Comparison of ENCODE assay signal across 8 cellular contexts in the genomic region with DNA sequence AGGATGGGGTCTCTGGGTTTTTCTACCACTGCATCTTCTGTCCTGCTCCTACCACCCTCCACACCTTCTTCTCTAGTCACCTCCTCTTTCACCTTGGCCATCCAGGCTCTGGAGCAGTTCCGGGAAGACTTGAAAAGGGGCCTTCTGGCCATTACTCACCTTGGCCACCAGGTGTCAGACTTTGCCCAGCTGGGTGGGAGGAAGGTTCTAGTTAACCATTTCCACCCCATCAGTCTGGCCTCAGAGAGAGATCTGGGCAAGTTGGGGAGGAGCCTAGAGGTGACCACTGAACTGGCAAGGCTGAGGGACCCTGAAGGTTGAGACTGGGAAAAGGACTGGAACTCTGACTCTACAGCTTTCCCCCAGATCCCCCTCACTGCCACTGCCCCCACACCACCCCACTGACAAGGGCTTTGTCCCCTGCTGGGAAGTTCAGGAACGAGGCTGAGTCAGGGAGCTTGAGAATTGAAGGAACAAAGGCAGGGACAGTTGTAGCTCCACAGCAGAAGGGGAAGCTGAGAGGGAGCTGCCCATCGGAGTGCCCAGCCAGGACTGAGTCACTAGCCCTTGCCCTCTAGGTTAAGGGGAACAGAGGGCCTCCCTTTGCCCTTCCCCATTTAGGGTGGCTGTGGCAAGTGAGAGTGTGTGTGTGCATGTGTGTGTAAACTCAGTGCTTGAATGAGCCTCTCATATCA. TPM values are rescaled to one million over a fixed set of nuclear protein-coding genes. Genes with fewer than 3 reads are reported as not detected.
DNase-seq lines count a peak whose midpoint lies in the region; ATAC-seq and TF ChIP-seq lines count a peak whose summit lies in the region.

No MANE protein-coding gene starts in this region.

- no peak for ATAC-seq in CD4-positive, CD25-positive, alpha-beta regulatory T cell (ENCODE audit: low read depth in 2 of 2)
- no peak for ATAC-seq in GM21360 (IDR thresholded peaks at IDR 0.05; ENCODE audit: unreplicated experiment)

- CTCF ChIA-PET in HEK293T (lab: Yijun Ruan, JAX): interaction anchor here (0.6 to 11.6 kb wide), 4 partner anchors 16 to 32 kb away, joined by 3 to 182 read pairs (median 4); a partner anchor contains a TSS

- peaks cover 45% of the 10 kb centered on the region for H3K4me1 ChIP-seq in CD4-positive, CD25-positive, alpha-beta regulatory T cell (ENCODE audit: control insufficient read depth, insufficient read depth, low read length, poor library complexity, severe bottlenecking)
- peaks cover 52% of the 10 kb centered on the region for H3K4me1 ChIP-seq in mucosa of stomach (ENCODE audit: control insufficient read depth, insufficient read depth, low read length)

- peak overlapping the region; percentile 15 for H3K27ac ChIP-seq in CD4-positive, CD25-positive, alpha-beta regulatory T cell (ENCODE audit: insufficient read depth, low read length, poor library complexity, severe bottlenecking)

- no peaks in the 10 kb centered on the region for H3K36me3 Mint-ChIP-seq in CD4-positive, CD25-positive, alpha-beta regulatory T cell
- H3K36me3 Mint-ChIP-seq in stimulated activated naive CD8-positive, alpha-beta T cell treated with anti-CD3 and anti-CD28 coated beads, Interleukin-15, Interleukin-2, amounts not matched to agents 100 ng/mL and 50 ng/mL, for 24 hours (ENCODE audit: low read depth): no peaks in the 10 kb centered on the region

- H3K4me1 Mint-ChIP-seq in CD4-positive, CD25-positive, alpha-beta regulatory T cell: peaks cover 9 to 47% (median 30%) of the 10 kb centered on the region in 4 donors
- peaks cover 54% of the 10 kb centered on the region for H3K4me1 Mint-ChIP-seq in stimulated activated naive CD8-positive, alpha-beta T cell treated with anti-CD3 and anti-CD28 coated beads, Interleukin-15, Interleukin-2, amounts not matched to agents 100 ng/mL and 50 ng/mL, for 24 hours (ENCODE audit: low read depth)

- peak overlapping the region; percentile 4 to 77 (median 68) for H3K4me3 Mint-ChIP-seq in CD4-positive, CD25-positive, alpha-beta regulatory T cell
- peak overlapping the region; percentile 14 for H3K4me3 Mint-ChIP-seq in stimulated activated naive CD8-positive, alpha-beta T cell treated with anti-CD3 and anti-CD28 coated beads, Interleukin-15, Interleukin-2, amounts not matched to agents 100 ng/mL and 50 ng/mL, for 24 hours

- H3K27me3 Mint-ChIP-seq in CD4-positive, CD25-positive, alpha-beta regulatory T cell: peaks cover 9% of the 10 kb centered on the region
- no peaks in the 10 kb centered on the region for H3K27me3 Mint-ChIP-seq in stimulated activated naive CD8-positive, alpha-beta T cell treated with anti-CD3 and anti-CD28 coated beads, Interleukin-15, Interleukin-2, amounts not matched to agents 100 ng/mL and 50 ng/mL, for 24 hours

- no peaks in the 10 kb centered on the region for H3K9me3 ChIP-seq in CD4-positive, CD25-positive, alpha-beta regulatory T cell (ENCODE audit: control insufficient read depth in 2 of 2, low read length in 2 of 2)
- H3K9me3 ChIP-seq in mucosa of stomach (ENCODE audit: control insufficient read depth, low read length): no peaks in the 10 kb centered on the region

- POLR2A ChIA-PET in HEK293T (lab: Yijun Ruan, JAX): interaction anchor here (0.9 to 1.3 kb wide), 2 partner anchors 23 to 25 kb away, joined by 3 to 5 read pairs; no protein-coding TSS in a partner anchor

- no peaks in the 10 kb centered on the region for H3K36me3 ChIP-seq in CD4-positive, CD25-positive, alpha-beta regulatory T cell (ENCODE audit: control insufficient read depth, insufficient read depth, low read length)
- no peaks in the 10 kb centered on the region for H3K36me3 ChIP-seq in mucosa of stomach (ENCODE audit: control insufficient read depth, insufficient read depth, low read length)

- DNase-seq in CD4-positive, CD25-positive, alpha-beta regulatory T cell: peak; percentile 61 to 74 (median 70)
- DNase-seq in HEK293T (ENCODE audit: extremely low spot score): peak; percentile 79
- peak; percentile 86 for DNase-seq in NOMO-1 treated with DMSO at 0.1 percent for 48 hours (lab: John Stamatoyannopoulos, UW; ENCODE audit: unreplicated experiment)
- DNase-seq in activated CD8-positive, alpha-beta memory T cell treated with anti-CD3 and anti-CD28 coated beads, Interleukin-2, amount 50 U/mL, for 4 hours: peak; percentile 67
- DNase-seq in epithelial cell of esophagus (ENCODE audit: low read depth): peak; percentile 76

- H3K9me3 Mint-ChIP-seq in CD4-positive, CD25-positive, alpha-beta regulatory T cell: no peaks in the 10 kb centered on the region
- no peaks in the 10 kb centered on the region for H3K9me3 Mint-ChIP-seq in stimulated activated naive CD8-positive, alpha-beta T cell treated with anti-CD3 and anti-CD28 coated beads, Interleukin-15, Interleukin-2, amounts not matched to agents 100 ng/mL and 50 ng/mL, for 24 hours

- H3K9ac ChIP-seq in mucosa of stomach (ENCODE audit: low read length): peak overlapping the region; percentile 98

- no peaks in the 10 kb centered on the region for H3K27me3 ChIP-seq in CD4-positive, CD25-positive, alpha-beta regulatory T cell (ENCODE audit: control insufficient read depth, insufficient read depth, low read length)
- H3K27me3 ChIP-seq in mucosa of stomach (ENCODE audit: control insufficient read depth, insufficient read depth, low read length): no peaks in the 10 kb centered on the region

- no peak overlapping the region for H3K4me3 ChIP-seq in CD4-positive, CD25-positive, alpha-beta regulatory T cell (ENCODE audit: low read depth, low read length)
- H3K4me3 ChIP-seq in epithelial cell of esophagus (ENCODE audit: low read length) (no peak overlapping the region), mucosa of stomach (ENCODE audit: low read length) (peak overlapping the region; percentile 17)

- peak; percentile 98 for TF ChIP-seq CTCF in epithelial cell of esophagus (IDR thresholded peaks at IDR 0.05; ENCODE audit: insufficient read depth, low read depth, low read length, missing control alignments)

- H3K27ac Mint-ChIP-seq in CD4-positive, CD25-positive, alpha-beta regulatory T cell: peak overlapping the region; percentile 53 to 87 (median 86)
- peak overlapping the region; percentile 52 for H3K27ac Mint-ChIP-seq in stimulated activated naive CD8-positive, alpha-beta T cell treated with anti-CD3 and anti-CD28 coated beads, Interleukin-15, Interleukin-2, amounts not matched to agents 100 ng/mL and 50 ng/mL, for 24 hours

TF ChIP-seq in HEK293T, 16 proteins besides CTCF, POLR2A, EP300 and RAD21:
- no peak for TF ChIP-seq FOXK2 (IDR thresholded peaks at IDR 0.05)
- no peak for TF ChIP-seq NFRKB (IDR thresholded peaks at IDR 0.05)
- no peak for TF ChIP-seq ELF4 (IDR thresholded peaks at IDR 0.05)
- TF ChIP-seq CTBP1 (IDR thresholded peaks at IDR 0.05; ENCODE audit: borderline replicate concordance): no peak

RNA-seq across cellular contexts. Expression of a gene that starts 3.7 kb away (rescaled TPM):
- total RNA-seq in CD4-positive, CD25-positive, alpha-beta regulatory T cell: 60.6 TPM
- 100 to 1,000 TPM; 103 to 127 (median 118) TPM for polyA plus RNA-seq in CD4-positive, CD25-positive, alpha-beta regulatory T cell

RNA-seq across cellular contexts. Expression of a gene that starts 16.4 kb away (rescaled TPM):
- 3.0 TPM for total RNA-seq in CD4-positive, CD25-positive, alpha-beta regulatory T cell
- polyA plus RNA-seq in CD4-positive, CD25-positive, alpha-beta regulatory T cell: 1 to 10 TPM in 1 of 4 donors, under 1 TPM in 3; 0.10 to 1.3 (median 0.40) TPM

RNA-seq across cellular contexts. Expression of a gene that starts 34.8 kb away (rescaled TPM):
- 27.5 TPM for total RNA-seq in CD4-positive, CD25-positive, alpha-beta regulatory T cell
- polyA plus RNA-seq in CD4-positive, CD25-positive, alpha-beta regulatory T cell: 1 to 10 TPM; 3.5 to 6.7 (median 6.4) TPM

RNA-seq across cellular contexts. Expression of a gene that starts 44.6 kb away (rescaled TPM):
- 160 TPM for total RNA-seq in CD4-positive, CD25-positive, alpha-beta regulatory T cell
- 100 to 1,000 TPM; 547 to 762 (median 622) TPM for polyA plus RNA-seq in CD4-positive, CD25-positive, alpha-beta regulatory T cell

RNA-seq across cellular contexts. Expression of a gene that starts 46.9 kb away (rescaled TPM):
- total RNA-seq in CD4-positive, CD25-positive, alpha-beta regulatory T cell: 312 TPM
- polyA plus RNA-seq in CD4-positive, CD25-positive, alpha-beta regulatory T cell: 100 to 1,000 TPM; 328 to 504 (median 378) TPM
